In the genomic region with DNA sequence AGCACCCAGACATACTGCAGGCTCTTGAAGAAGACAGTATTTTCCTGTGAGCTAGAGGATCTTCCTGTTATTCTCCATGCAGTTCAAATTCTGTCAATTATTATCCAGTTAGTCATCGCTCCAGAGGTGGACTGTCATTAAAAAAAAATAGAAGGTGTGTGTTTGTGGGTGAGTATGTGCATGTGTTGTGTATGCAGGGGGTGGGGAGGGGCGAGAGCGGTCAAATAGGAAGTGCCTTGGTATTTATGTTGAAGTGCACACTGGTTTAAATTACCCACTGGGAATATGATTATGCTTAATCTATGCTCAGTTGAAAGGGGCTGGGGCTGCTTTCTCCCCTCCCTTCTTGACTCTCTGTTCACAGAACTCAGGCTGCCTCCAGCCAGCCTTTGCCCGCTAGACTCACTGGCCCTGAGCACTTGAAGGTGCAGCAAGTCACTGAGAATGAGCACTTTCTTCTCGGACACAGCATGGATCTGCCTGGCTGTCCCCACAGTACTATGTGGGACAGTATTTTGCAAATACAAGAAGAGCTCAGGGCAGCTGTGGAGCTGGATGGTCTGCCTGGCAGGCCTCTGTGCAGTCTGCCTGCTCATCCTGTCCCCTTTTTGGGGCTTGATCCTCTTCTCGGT, we compare ENCODE assay signal across 1 cellular context.
TF ChIP-seq lines count a peak whose summit lies in the region.

A gene with protein sequence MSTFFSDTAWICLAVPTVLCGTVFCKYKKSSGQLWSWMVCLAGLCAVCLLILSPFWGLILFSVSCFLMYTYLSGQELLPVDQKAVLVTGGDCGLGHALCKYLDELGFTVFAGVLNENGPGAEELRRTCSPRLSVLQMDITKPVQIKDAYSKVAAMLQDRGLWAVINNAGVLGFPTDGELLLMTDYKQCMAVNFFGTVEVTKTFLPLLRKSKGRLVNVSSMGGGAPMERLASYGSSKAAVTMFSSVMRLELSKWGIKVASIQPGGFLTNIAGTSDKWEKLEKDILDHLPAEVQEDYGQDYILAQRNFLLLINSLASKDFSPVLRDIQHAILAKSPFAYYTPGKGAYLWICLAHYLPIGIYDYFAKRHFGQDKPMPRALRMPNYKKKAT (plus strand): TSS at position 273 of the 632 bp plus-strand sequence. CDS start 172 bp downstream, at position 445.

TF ChIP-seq in HepG2, 621 proteins besides CTCF, POLR2A, EP300 and RAD21 (continued from another document and continues in another):
- TF ChIP-seq, protein P1, sequence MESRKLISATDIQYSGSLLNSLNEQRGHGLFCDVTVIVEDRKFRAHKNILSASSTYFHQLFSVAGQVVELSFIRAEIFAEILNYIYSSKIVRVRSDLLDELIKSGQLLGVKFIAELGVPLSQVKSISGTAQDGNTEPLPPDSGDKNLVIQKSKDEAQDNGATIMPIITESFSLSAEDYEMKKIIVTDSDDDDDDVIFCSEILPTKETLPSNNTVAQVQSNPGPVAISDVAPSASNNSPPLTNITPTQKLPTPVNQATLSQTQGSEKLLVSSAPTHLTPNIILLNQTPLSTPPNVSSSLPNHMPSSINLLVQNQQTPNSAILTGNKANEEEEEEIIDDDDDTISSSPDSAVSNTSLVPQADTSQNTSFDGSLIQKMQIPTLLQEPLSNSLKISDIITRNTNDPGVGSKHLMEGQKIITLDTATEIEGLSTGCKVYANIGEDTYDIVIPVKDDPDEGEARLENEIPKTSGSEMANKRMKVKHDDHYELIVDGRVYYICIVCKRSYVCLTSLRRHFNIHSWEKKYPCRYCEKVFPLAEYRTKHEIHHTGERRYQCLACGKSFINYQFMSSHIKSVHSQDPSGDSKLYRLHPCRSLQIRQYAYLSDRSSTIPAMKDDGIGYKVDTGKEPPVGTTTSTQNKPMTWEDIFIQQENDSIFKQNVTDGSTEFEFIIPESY (CRISPR knock-in tag; IDR thresholded peaks at IDR 0.05) = no peak
- TF ChIP-seq, protein P2, sequence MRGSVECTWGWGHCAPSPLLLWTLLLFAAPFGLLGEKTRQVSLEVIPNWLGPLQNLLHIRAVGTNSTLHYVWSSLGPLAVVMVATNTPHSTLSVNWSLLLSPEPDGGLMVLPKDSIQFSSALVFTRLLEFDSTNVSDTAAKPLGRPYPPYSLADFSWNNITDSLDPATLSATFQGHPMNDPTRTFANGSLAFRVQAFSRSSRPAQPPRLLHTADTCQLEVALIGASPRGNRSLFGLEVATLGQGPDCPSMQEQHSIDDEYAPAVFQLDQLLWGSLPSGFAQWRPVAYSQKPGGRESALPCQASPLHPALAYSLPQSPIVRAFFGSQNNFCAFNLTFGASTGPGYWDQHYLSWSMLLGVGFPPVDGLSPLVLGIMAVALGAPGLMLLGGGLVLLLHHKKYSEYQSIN (CRISPR knock-in tag; IDR thresholded peaks at IDR 0.05; ENCODE audit: borderline replicate concordance) = no peak
- TF ChIP-seq SRY (CRISPR knock-in tag; IDR thresholded peaks at IDR 0.05) (peak; percentile 69; the same call in 1 of the 2 replicates), WIZ (CRISPR knock-in tag; IDR thresholded peaks at IDR 0.05) (no peak), ZNF788 (CRISPR knock-in tag; IDR thresholded peaks at IDR 0.05; ENCODE audit: borderline replicate concordance) (0 out of 2 replicates have a peak, but pooled peaks have one; percentile 54), ZFP36L2 (CRISPR knock-in tag; IDR thresholded peaks at IDR 0.05) (no peak), SNAI1 (CRISPR knock-in tag; IDR thresholded peaks at IDR 0.05; ENCODE audit: borderline replicate concordance) (no peak), TBL1XR1 (IDR thresholded peaks at IDR 0.05; ENCODE audit: borderline replicate concordance, low read length, partially characterized antibody) (no peak), RFXAP (CRISPR knock-in tag; IDR thresholded peaks at IDR 0.05; ENCODE audit: borderline replicate concordance) (peak; percentile 43; the same call in 1 of the 2 replicates), HNRNPK (IDR thresholded peaks at IDR 0.05; ENCODE audit: low read depth, low read length, poor library complexity, severe bottlenecking) (no peak), ARID2 (CRISPR knock-in tag; IDR thresholded peaks at IDR 0.05; ENCODE audit: borderline replicate concordance) (no peak), RBFOX2 (IDR thresholded peaks at IDR 0.05; ENCODE audit: low read depth, low read length) (no peak), MTA1 (CRISPR knock-in tag; IDR thresholded peaks at IDR 0.05; ENCODE audit: borderline replicate concordance) (no peak), KDM2A (CRISPR knock-in tag; IDR thresholded peaks at IDR 0.05; ENCODE audit: borderline replicate concordance, low read depth) (0 out of 2 replicates have a peak, but pooled peaks have one; percentile 26), ESRRA (CRISPR knock-in tag; IDR thresholded peaks at IDR 0.05; ENCODE audit: low read depth) (no peak), SMC3 (IDR thresholded peaks at IDR 0.05; ENCODE audit: low read length) (0 out of 2 replicates have a peak, but pooled peaks have one; percentile 7), TOPORS (CRISPR knock-in tag; IDR thresholded peaks at IDR 0.05) (no peak), CENPX (CRISPR knock-in tag; IDR thresholded peaks at IDR 0.05) (no peak), ZNF3 (CRISPR knock-in tag; IDR thresholded peaks at IDR 0.05) (no peak), KLF16 (CRISPR knock-in tag; IDR thresholded peaks at IDR 0.05) (0 out of 4 replicates have a peak, but pooled peaks of 1 of the 2 experiments have one; percentile 19), ZNF331 (CRISPR knock-in tag; IDR thresholded peaks at IDR 0.05) (no peak), MED13 (CRISPR knock-in tag; IDR thresholded peaks at IDR 0.05) (no peak), ZNF790 (CRISPR knock-in tag; IDR thresholded peaks at IDR 0.05; ENCODE audit: borderline replicate concordance) (no peak), ZNF670 (CRISPR knock-in tag; IDR thresholded peaks at IDR 0.05; ENCODE audit: borderline replicate concordance) (no peak), RELA (CRISPR knock-in tag; IDR thresholded peaks at IDR 0.05) (no peak), NPAS2 (CRISPR knock-in tag; IDR thresholded peaks at IDR 0.05; ENCODE audit: borderline replicate concordance) (no peak), YY1 (IDR thresholded peaks at IDR 0.05; ENCODE audit: insufficient read depth, insufficient replicate concordance, low read depth, low read length) (no peak), FOXK2 (IDR thresholded peaks at IDR 0.05) (peak; percentile 75), TBP (CRISPR knock-in tag; IDR thresholded peaks at IDR 0.05) (no peak), CBX2 (IDR thresholded peaks at IDR 0.05; ENCODE audit: low read depth, low read length) (no peak), CBX2 (CRISPR knock-in tag; IDR thresholded peaks at IDR 0.05; ENCODE audit: low read depth) (no peak), ZNF256 (CRISPR knock-in tag; conservative IDR thresholded peaks at IDR 0.05) (no peak)
- TF ChIP-seq, protein P3, sequence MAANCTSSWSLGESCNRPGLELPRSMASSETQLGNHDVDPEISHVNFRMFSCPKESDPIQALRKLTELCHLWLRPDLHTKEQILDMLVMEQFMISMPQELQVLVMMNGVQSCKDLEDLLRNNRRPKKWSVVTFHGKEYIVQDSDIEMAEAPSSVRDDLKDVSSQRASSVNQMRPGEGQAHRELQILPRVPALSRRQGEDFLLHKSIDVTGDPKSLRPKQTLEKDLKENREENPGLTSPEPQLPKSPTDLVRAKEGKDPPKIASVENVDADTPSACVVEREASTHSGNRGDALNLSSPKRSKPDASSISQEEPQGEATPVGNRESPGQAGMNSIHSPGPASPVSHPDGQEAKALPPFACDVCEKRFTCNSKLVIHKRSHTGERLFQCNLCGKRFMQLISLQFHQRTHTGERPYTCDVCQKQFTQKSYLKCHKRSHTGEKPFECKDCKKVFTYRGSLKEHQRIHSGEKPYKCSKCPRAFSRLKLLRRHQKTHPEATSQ (CRISPR knock-in tag; IDR thresholded peaks at IDR 0.05; ENCODE audit: borderline replicate concordance) = no peak; the same call in 1 of the 2 replicates
- TF ChIP-seq, protein P4, sequence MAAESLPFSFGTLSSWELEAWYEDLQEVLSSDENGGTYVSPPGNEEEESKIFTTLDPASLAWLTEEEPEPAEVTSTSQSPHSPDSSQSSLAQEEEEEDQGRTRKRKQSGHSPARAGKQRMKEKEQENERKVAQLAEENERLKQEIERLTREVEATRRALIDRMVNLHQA (CRISPR knock-in tag; IDR thresholded peaks at IDR 0.05) = no peak
- TF ChIP-seq, protein P5, sequence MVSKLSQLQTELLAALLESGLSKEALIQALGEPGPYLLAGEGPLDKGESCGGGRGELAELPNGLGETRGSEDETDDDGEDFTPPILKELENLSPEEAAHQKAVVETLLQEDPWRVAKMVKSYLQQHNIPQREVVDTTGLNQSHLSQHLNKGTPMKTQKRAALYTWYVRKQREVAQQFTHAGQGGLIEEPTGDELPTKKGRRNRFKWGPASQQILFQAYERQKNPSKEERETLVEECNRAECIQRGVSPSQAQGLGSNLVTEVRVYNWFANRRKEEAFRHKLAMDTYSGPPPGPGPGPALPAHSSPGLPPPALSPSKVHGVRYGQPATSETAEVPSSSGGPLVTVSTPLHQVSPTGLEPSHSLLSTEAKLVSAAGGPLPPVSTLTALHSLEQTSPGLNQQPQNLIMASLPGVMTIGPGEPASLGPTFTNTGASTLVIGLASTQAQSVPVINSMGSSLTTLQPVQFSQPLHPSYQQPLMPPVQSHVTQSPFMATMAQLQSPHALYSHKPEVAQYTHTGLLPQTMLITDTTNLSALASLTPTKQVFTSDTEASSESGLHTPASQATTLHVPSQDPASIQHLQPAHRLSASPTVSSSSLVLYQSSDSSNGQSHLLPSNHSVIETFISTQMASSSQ (IDR thresholded peaks at IDR 0.05; ENCODE audit: low read depth) = peak; percentile 90
- TF ChIP-seq, protein P5 (CRISPR knock-in tag; IDR thresholded peaks at IDR 0.05; ENCODE audit: borderline replicate concordance) = no peak
- TF ChIP-seq, protein P6, sequence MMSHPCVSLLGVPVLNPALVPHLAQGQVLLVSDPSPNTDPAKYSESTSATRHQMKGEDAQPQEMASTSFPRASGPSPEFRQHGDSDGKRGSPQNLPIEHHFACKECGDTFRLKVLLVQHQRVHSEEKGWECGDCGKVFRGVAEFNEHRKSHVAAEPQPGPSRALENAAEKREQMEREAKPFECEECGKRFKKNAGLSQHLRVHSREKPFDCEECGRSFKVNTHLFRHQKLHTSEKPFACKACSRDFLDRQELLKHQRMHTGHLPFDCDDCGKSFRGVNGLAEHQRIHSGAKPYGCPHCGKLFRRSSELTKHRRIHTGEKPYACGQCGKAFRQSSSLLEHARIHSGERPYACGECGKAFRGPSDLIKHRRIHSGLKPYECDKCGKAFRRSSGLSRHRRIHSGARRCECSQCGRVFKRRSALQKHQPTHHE (CRISPR knock-in tag; IDR thresholded peaks at IDR 0.05; ENCODE audit: borderline replicate concordance) = no peak
- TF ChIP-seq, protein P7, sequence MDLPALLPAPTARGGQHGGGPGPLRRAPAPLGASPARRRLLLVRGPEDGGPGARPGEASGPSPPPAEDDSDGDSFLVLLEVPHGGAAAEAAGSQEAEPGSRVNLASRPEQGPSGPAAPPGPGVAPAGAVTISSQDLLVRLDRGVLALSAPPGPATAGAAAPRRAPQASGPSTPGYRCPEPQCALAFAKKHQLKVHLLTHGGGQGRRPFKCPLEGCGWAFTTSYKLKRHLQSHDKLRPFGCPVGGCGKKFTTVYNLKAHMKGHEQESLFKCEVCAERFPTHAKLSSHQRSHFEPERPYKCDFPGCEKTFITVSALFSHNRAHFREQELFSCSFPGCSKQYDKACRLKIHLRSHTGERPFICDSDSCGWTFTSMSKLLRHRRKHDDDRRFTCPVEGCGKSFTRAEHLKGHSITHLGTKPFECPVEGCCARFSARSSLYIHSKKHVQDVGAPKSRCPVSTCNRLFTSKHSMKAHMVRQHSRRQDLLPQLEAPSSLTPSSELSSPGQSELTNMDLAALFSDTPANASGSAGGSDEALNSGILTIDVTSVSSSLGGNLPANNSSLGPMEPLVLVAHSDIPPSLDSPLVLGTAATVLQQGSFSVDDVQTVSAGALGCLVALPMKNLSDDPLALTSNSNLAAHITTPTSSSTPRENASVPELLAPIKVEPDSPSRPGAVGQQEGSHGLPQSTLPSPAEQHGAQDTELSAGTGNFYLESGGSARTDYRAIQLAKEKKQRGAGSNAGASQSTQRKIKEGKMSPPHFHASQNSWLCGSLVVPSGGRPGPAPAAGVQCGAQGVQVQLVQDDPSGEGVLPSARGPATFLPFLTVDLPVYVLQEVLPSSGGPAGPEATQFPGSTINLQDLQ (CRISPR knock-in tag; IDR thresholded peaks at IDR 0.05) = no peak
- TF ChIP-seq, protein P8, sequence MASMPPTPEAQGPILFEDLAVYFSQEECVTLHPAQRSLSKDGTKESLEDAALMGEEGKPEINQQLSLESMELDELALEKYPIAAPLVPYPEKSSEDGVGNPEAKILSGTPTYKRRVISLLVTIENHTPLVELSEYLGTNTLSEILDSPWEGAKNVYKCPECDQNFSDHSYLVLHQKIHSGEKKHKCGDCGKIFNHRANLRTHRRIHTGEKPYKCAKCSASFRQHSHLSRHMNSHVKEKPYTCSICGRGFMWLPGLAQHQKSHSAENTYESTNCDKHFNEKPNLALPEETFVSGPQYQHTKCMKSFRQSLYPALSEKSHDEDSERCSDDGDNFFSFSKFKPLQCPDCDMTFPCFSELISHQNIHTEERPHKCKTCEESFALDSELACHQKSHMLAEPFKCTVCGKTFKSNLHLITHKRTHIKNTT (CRISPR knock-in tag; IDR thresholded peaks at IDR 0.05) = no peak
